19 cellular contexts compared by ENCODE assay signal in genomic region chr11:73059915-73060314, GRCh38.
A peak's percentile ranks its signal among the peaks of the same experiment; 100 is the strongest.
DNase-seq lines count a peak whose midpoint lies in the region; ATAC-seq, FAIRE-seq and TF ChIP-seq lines count a peak whose summit lies in the region.
"Had no signal": no experiment of that assay in that cellular context is flagged by ENCODE, and none has a peak within 500 bp of the region (broad histone marks: within the 10 kb centered on the region; RNA-seq: fewer than 3 reads in every experiment).

No MANE protein-coding gene starts in this region.

- ATAC-seq in A549, result no peak
- no peak for ATAC-seq in CD4-positive, CD25-positive, alpha-beta regulatory T cell (ENCODE audit: low read depth in 2 of 2)
- no peak for ATAC-seq in HepG2
- ATAC-seq in HG02852 (IDR thresholded peaks at IDR 0.05; ENCODE audit: unreplicated experiment), result no peak

- H3K27me3 Mint-ChIP-seq in CD4-positive, CD25-positive, alpha-beta regulatory T cell, result no peaks in the 10 kb centered on the region
- no peaks in the 10 kb centered on the region for H3K27me3 Mint-ChIP-seq in endodermal cell (ENCODE audit: insufficient read depth)
- H3K27me3 Mint-ChIP-seq: CD4-positive, alpha-beta memory T cell had no signal

- no peaks in the 10 kb centered on the region for H3K36me3 ChIP-seq in CD4-positive, CD25-positive, alpha-beta regulatory T cell (ENCODE audit: control insufficient read depth, insufficient read depth, low read length)
- H3K36me3 ChIP-seq in SK-N-MC (ENCODE audit: insufficient read depth, low read length) (no peaks in the 10 kb centered on the region), HepG2 (replicated peaks in 1 of 2; ENCODE audit: control insufficient read depth in 1 of 2, insufficient read depth in 2 of 2, low read length in 2 of 2) (0 out of 5 replicates have a peak, but pooled peaks cover 0 to 5% of the 10 kb centered on the region in 2 experiments), endodermal cell (ENCODE audit: control insufficient read depth, insufficient read depth, low read length) (no peaks in the 10 kb centered on the region)
- H3K36me3 ChIP-seq: BE2C had no signal

- in situ Hi-C loops in HepG2 (cut with HindIII; ENCODE audit: extremely low pct_ligation_motif_present, low pct_unique_long_range_greater_than_20kb), result no loop called here

- H3K27ac ChIP-seq in A549, result no peak overlapping the region
- no peak overlapping the region for H3K27ac ChIP-seq in CD4-positive, CD25-positive, alpha-beta regulatory T cell (ENCODE audit: insufficient read depth, low read length, poor library complexity, severe bottlenecking)
- 0 out of 2 replicates have a peak overlapping the region, but pooled peaks have one; percentile 5 for H3K27ac ChIP-seq in SK-N-MC
- H3K27ac ChIP-seq in HepG2 (ENCODE audit: extremely low read length, insufficient read depth, low read length), result no peak overlapping the region
- no peak overlapping the region for H3K27ac ChIP-seq in endodermal cell (ENCODE audit: low read depth, low read length)

- BruUV-seq in HepG2 (replicated peaks; lab: Mats Ljungman, UMichigan), result no TSS peak

- H3K9me3 ChIP-seq in A549 (no peaks in the 10 kb centered on the region), SK-N-MC (ENCODE audit: low read depth, low read length) (no peaks in the 10 kb centered on the region), HepG2 (ENCODE audit: low read length) (no peaks in the 10 kb centered on the region), endodermal cell (ENCODE audit: control insufficient read depth, low read length) (no peaks in the 10 kb centered on the region)
- H3K9me3 ChIP-seq in CD4-positive, CD25-positive, alpha-beta regulatory T cell (ENCODE audit: control insufficient read depth in 2 of 2, low read length in 2 of 2), result no peaks in the 10 kb centered on the region
- H3K9me3 ChIP-seq: BE2C had no signal

- TF ChIP-seq POLR2A in A549 (IDR thresholded peaks at IDR 0.05; ENCODE audit: low read length), result no peak
- no peak for TF ChIP-seq POLR2A in HepG2 (IDR thresholded peaks at IDR 0.05; ENCODE audit: insufficient read depth in 1 of 2, low read depth in 2 of 2, low read length in 2 of 2)

- peaks cover 14 to 64% (median 37%) of the 10 kb centered on the region in 4 donors for H3K4me1 Mint-ChIP-seq in CD4-positive, CD25-positive, alpha-beta regulatory T cell
- H3K4me1 Mint-ChIP-seq in endodermal cell, result no peaks in the 10 kb centered on the region

- CTCF ChIA-PET in A549 (lab: Yijun Ruan, JAX) (interaction anchor here (0.6 kb wide), 1 partner anchor 73 kb away, joined by 3 read pairs; no protein-coding TSS in a partner anchor), HepG2 (lab: Yijun Ruan, JAX; ENCODE audit: low intra/inter-chr PET ratio, low total read pairs) (no interaction called here)

- H3K27ac Mint-ChIP-seq in CD4-positive, CD25-positive, alpha-beta regulatory T cell, result peak overlapping the region in 2 of 3 donors; percentile 53 to 82
- no peak overlapping the region for H3K27ac Mint-ChIP-seq in endodermal cell

- no peak for TF ChIP-seq EP300 in A549 (IDR thresholded peaks at IDR 0.05)
- no peak for TF ChIP-seq EP300 in HepG2 (IDR thresholded peaks at IDR 0.05; ENCODE audit: low read depth in 2 of 2, low read length in 2 of 2)
- TF ChIP-seq EP300 in HepG2 (CRISPR knock-in tag; IDR thresholded peaks at IDR 0.05; ENCODE audit: borderline replicate concordance), result no peak

- H3K36me3 Mint-ChIP-seq in CD4-positive, CD25-positive, alpha-beta regulatory T cell, result peaks cover 31% of the 10 kb centered on the region
- no peaks in the 10 kb centered on the region for H3K36me3 Mint-ChIP-seq in endodermal cell (ENCODE audit: low read depth)

- DNase-seq in A549 (ENCODE audit: low read depth in 1 of 2, low spot score in 1 of 2) (no peak), SK-N-MC (ENCODE audit: low read depth, low spot score) (no peak), HepG2 (ENCODE audit: low spot score) (no peak), endodermal cell (no peak), DMS114 treated with DMSO at 0.1 percent for 48 hours (lab: John Stamatoyannopoulos, UW; ENCODE audit: unreplicated experiment) (no peak)
- no peak for DNase-seq in CD4-positive, CD25-positive, alpha-beta regulatory T cell
- DNase-seq: BE2C; CD4-positive, alpha-beta memory T cell; DND-41; GF-D8; GOT3; IMR-90; MV-4-11; NCI-H1417; NCI-H1930; NCI-H69; SHP77 treated with DMSO at 0.1 percent for 48 hours had no signal

- H3K79me2 ChIP-seq in HepG2 (ENCODE audit: insufficient read depth, low read length), result peaks cover 62% of the 10 kb centered on the region

- no peak overlapping the region for H2AFZ ChIP-seq in HepG2 (ENCODE audit: low read length)

- no peaks in the 10 kb centered on the region for H3K27me3 ChIP-seq in CD4-positive, CD25-positive, alpha-beta regulatory T cell (ENCODE audit: control insufficient read depth, insufficient read depth, low read length)
- no peaks in the 10 kb centered on the region for H3K27me3 ChIP-seq in HepG2 (ENCODE audit: control insufficient read depth in 1 of 2, insufficient read depth in 2 of 2, low read length in 2 of 2)
- no peaks in the 10 kb centered on the region for H3K27me3 ChIP-seq in endodermal cell (ENCODE audit: control insufficient read depth, insufficient read depth, low read length, poor library complexity, severe bottlenecking)
- H3K27me3 ChIP-seq: BE2C had no signal

- WGBS in A549 (ENCODE audit: missing lambda C conversion rate), result 71% methylated on average over 1 of the region's 1 CpG
- 84% methylated on average over 1 of the region's 1 CpG for WGBS in HepG2 (ENCODE audit: low lambda C conversion rate)
- WGBS in endodermal cell (ENCODE audit: insufficient coverage in 1 of 2, insufficient read length in 1 of 2), 2 experiments, result 82 to 100% methylated on average over 1 of the region's 1 CpG

- peak overlapping the region; percentile 63 for H3K4me2 ChIP-seq in A549
- H3K4me2 ChIP-seq in HepG2 (ENCODE audit: low read depth, low read length), result no peak overlapping the region

- TF ChIP-seq RAD21 in A549 (conservative IDR thresholded peaks at IDR 0.05 in 1 of 2, IDR thresholded peaks at IDR 0.05 in 1 of 2) (no peak), HepG2 (CRISPR knock-in tag; IDR thresholded peaks at IDR 0.05) (no peak)

- H3K4me1 ChIP-seq in A549, result peaks cover 18% of the 10 kb centered on the region
- no peaks in the 10 kb centered on the region for H3K4me1 ChIP-seq in CD4-positive, CD25-positive, alpha-beta regulatory T cell (ENCODE audit: control insufficient read depth, insufficient read depth, low read length, poor library complexity, severe bottlenecking)
- H3K4me1 ChIP-seq in HepG2 (ENCODE audit: insufficient read depth, low read length), result peaks cover 68% of the 10 kb centered on the region
- no peaks in the 10 kb centered on the region for H3K4me1 ChIP-seq in endodermal cell (ENCODE audit: control insufficient read depth, insufficient read depth, low read length)

- H3K9me3 Mint-ChIP-seq in CD4-positive, CD25-positive, alpha-beta regulatory T cell, result peaks cover 0 to 2% (median 1%) of the 10 kb centered on the region in 7 donors
- no peaks in the 10 kb centered on the region for H3K9me3 Mint-ChIP-seq in endodermal cell

- no peak overlapping the region for H3K4me3 Mint-ChIP-seq in CD4-positive, CD25-positive, alpha-beta regulatory T cell
- no peak overlapping the region for H3K4me3 Mint-ChIP-seq in endodermal cell
- H3K4me3 Mint-ChIP-seq: CD4-positive, alpha-beta memory T cell had no signal

- intact Hi-C loops in HepG2 (cut with micrococcal nuclease; ENCODE audit: unreplicated experiment), result loop anchor here (5.0 kb wide), 1 partner anchor 117 kb away; no protein-coding TSS in a partner anchor

- POLR2A ChIA-PET in A549 (lab: Yijun Ruan, JAX), result no interaction called here
- POLR2A ChIA-PET in HepG2 (lab: Yijun Ruan, JAX), result no interaction called here

- H3K9ac ChIP-seq in SK-N-MC (ENCODE audit: insufficient read length) (no peak overlapping the region), HepG2 (ENCODE audit: insufficient read depth, low read depth, low read length) (no peak overlapping the region), endodermal cell (ENCODE audit: extremely low read depth, low read length, poor library complexity, severe bottlenecking) (no peak overlapping the region)

- TF ChIP-seq CTCF in A549 (IDR thresholded peaks at IDR 0.05) (no peak), HepG2 (CRISPR knock-in tag; IDR thresholded peaks at IDR 0.05) (no peak), endodermal cell (conservative IDR thresholded peaks at IDR 0.05) (no peak)

- peaks cover 9% of the 10 kb centered on the region for H4K20me1 ChIP-seq in HepG2 (ENCODE audit: insufficient read depth, low read length)

- H3K4me3 ChIP-seq in A549, result no peak overlapping the region
- no peak overlapping the region for H3K4me3 ChIP-seq in CD4-positive, CD25-positive, alpha-beta regulatory T cell (ENCODE audit: low read depth, low read length)
- H3K4me3 ChIP-seq in SK-N-MC, result no peak overlapping the region
- no peak overlapping the region for H3K4me3 ChIP-seq in HepG2 (replicated peaks in 1 of 3; ENCODE audit: insufficient read depth in 1 of 3, low read depth in 2 of 3, low read length in 3 of 3)
- H3K4me3 ChIP-seq in endodermal cell (ENCODE audit: low read length), result no peak overlapping the region

- no peak for FAIRE-seq in A549 (lab: Jason Lieb, UNC)
- FAIRE-seq in HepG2 (lab: Jason Lieb, UNC), result no peak
- FAIRE-seq: D721Med had no signal

TF ChIP-seq in A549, 52 proteins besides CTCF, POLR2A, EP300 and RAD21 (continues in another document):
- TF ChIP-seq EHF (CRISPR knock-in tag; IDR thresholded peaks at IDR 0.05) (no peak), RCOR1 (IDR thresholded peaks at IDR 0.05; ENCODE audit: low read depth, low read length) (no peak), JUNB (IDR thresholded peaks at IDR 0.05) (no peak), MAX (IDR thresholded peaks at IDR 0.05) (no peak), SREBF2 (IDR thresholded peaks at IDR 0.05) (no peak), HOXB5 (CRISPR knock-in tag; IDR thresholded peaks at IDR 0.05) (no peak), NR3C1 (IDR thresholded peaks at IDR 0.05) (no peak), SMC3 (IDR thresholded peaks at IDR 0.05) (no peak), CBX8 (IDR thresholded peaks at IDR 0.05) (no peak)

TF ChIP-seq in HepG2, 621 proteins besides CTCF, POLR2A, EP300 and RAD21:
- TF ChIP-seq ZNF367 (CRISPR knock-in tag; IDR thresholded peaks at IDR 0.05; ENCODE audit: borderline replicate concordance), result no peak
- TF ChIP-seq SRSF1 (optimal IDR thresholded peaks at IDR 0.05; ENCODE audit: low read depth, low read length), result no peak
- TF ChIP-seq ZNF652 (CRISPR knock-in tag; IDR thresholded peaks at IDR 0.05; ENCODE audit: borderline replicate concordance, low read depth), result peak; percentile 68; the same call in 1 of the 2 replicates
